In genomic region chr15:45921978-45922377, GRCh38 we compare ENCODE assay signal across 19 cellular contexts.
"Had no signal": no experiment of that assay in that cellular context is flagged by ENCODE, and none has a peak within 500 bp of the region (broad histone marks: within the 10 kb centered on the region; RNA-seq: fewer than 3 reads in every experiment).

No MANE protein-coding gene starts in this region.

- H3K36me3 ChIP-seq: colonic mucosa, heart left ventricle, sigmoid colon had no signal

- H3K4me3 ChIP-seq: colonic mucosa, heart left ventricle, lung, sigmoid colon, skin epidermis had no signal

- H3K27ac ChIP-seq: colonic mucosa, heart left ventricle, parathyroid adenoma, sigmoid colon, skin epidermis had no signal

- H3K4me1 ChIP-seq: colonic mucosa, parathyroid adenoma had no signal

- H2AFZ ChIP-seq: parathyroid adenoma had no signal

- H3K9ac ChIP-seq: parathyroid adenoma had no signal

- FAIRE-seq: frontal cortex, urothelium cell line had no signal

- H3K9me3 ChIP-seq: colonic mucosa, heart left ventricle, sigmoid colon had no signal

- H3K79me2 ChIP-seq: parathyroid adenoma had no signal

- H3K27me3 ChIP-seq: colonic mucosa, heart left ventricle, sigmoid colon had no signal

- DNase-seq: effector CD4-positive, alpha-beta T cell; heart left ventricle; hippocampal formation; kidney glomerular epithelial cell; midbrain; naive B cell; occipital lobe; sigmoid colon; stimulated activated CD4-positive, alpha-beta T cell treated with anti-CD3 and anti-CD28 coated beads, Interleukin-2, amount 100 ng/mL, for 24 hours; stimulated activated CD4-positive, alpha-beta T cell treated with anti-CD3 and anti-CD28 coated beads, Interleukin-4, amount 100 ng/mL, for 4 hours; stimulated activated naive B cell treated with anti-CD40 and anti-IgM and Interleukin-4, amounts not matched to agents 10 μg/mL and 1 μg/mL and 100 μg/mL, for 72 hours; trophoblast cell had no signal

- ATAC-seq: left lobe of liver; stimulated activated naive B cell treated with anti-CD40 and anti-IgM and Interleukin-4, amounts not matched to agents 10 μg/mL and 1 μg/mL and 100 μg/mL, for 72 hours had no signal
